Comparison of ENCODE assay signal across 9 cellular contexts in genomic region chr17:13600475-13601316, GRCh38. TPM values are rescaled to one million over a fixed set of nuclear protein-coding genes. Genes with fewer than 3 reads are reported as not detected.
DNase-seq lines count a peak whose midpoint lies in the region; TF ChIP-seq lines count a peak whose summit lies in the region.
"Had no signal": no experiment of that assay in that cellular context is flagged by ENCODE, and none has a peak within 500 bp of the region (broad histone marks: within the 10 kb centered on the region; RNA-seq: fewer than 3 reads in every experiment).

No MANE protein-coding gene starts in this region.

- H3K27me3 ChIP-seq in smooth muscle cell (ENCODE audit: low read depth), result peaks cover 3% of the 10 kb centered on the region

- H3K9me3 ChIP-seq in HEK293 (ENCODE audit: control insufficient read depth, insufficient read depth, low read depth, low read length) (no peaks in the 10 kb centered on the region), smooth muscle cell (replicated peaks; ENCODE audit: low read depth) (no peaks in the 10 kb centered on the region)

- H4K20me1 ChIP-seq in smooth muscle cell (ENCODE audit: low read depth), result no peaks in the 10 kb centered on the region

- CTCF ChIA-PET in HEK293 (lab: Yijun Ruan, JAX), result no interaction called here

- peaks cover 70% of the 10 kb centered on the region for H3K27me3 Mint-ChIP-seq in brain

- H3K79me2 ChIP-seq in smooth muscle cell (ENCODE audit: low read depth), result peaks cover 58% of the 10 kb centered on the region

- WGBS in smooth muscle cell (ENCODE audit: low lambda C conversion rate), result 3% methylated on average over 78 of the region's 100 CpGs

- peaks cover 0 to 9% (median 0%) of the 10 kb centered on the region in 5 experiments for H3K9me3 Mint-ChIP-seq in brain
- H3K9me3 Mint-ChIP-seq: naive thymus-derived CD4-positive, alpha-beta T cell had no signal

- no peaks in the 10 kb centered on the region for H3F3A ChIP-seq in smooth muscle cell (ENCODE audit: low read depth)

- no peaks in the 10 kb centered on the region for H3K36me3 Mint-ChIP-seq in brain
- H3K36me3 Mint-ChIP-seq: naive thymus-derived CD4-positive, alpha-beta T cell had no signal

- peak overlapping the region; percentile 65 for H3K9ac ChIP-seq in smooth muscle cell (ENCODE audit: low read depth)

- POLR2A ChIA-PET in HEK293 (lab: Yijun Ruan, JAX), result interaction anchor here (1.5 to 3.6 kb wide), 2 partner anchors 700 to 708 kb away, joined by 4 to 25 read pairs; partner anchors contain the start of gene HS3ST3B1

- peak overlapping the region; percentile 96 for H3K27ac ChIP-seq in HEK293 (ENCODE audit: extremely low read depth, low read depth, low read length)
- peak overlapping the region; percentile 64 for H3K27ac ChIP-seq in smooth muscle cell (ENCODE audit: low read depth)

- H3K4me1 ChIP-seq in HEK293 (ENCODE audit: control insufficient read depth, insufficient read depth, low read length), result peaks cover 8% of the 10 kb centered on the region
- H3K4me1 ChIP-seq in smooth muscle cell (ENCODE audit: low read depth), result peaks cover 35% of the 10 kb centered on the region

- TF ChIP-seq CTCF in HEK293 (tag by site-specific recombination; IDR thresholded peaks at IDR 0.05) (peak; percentile 36), brain (conservative IDR thresholded peaks at IDR 0.05) (no peak), smooth muscle cell (IDR thresholded peaks at IDR 0.05; ENCODE audit: borderline replicate concordance, insufficient read depth, poor library complexity, severe bottlenecking) (no peak)

- H3K36me3 ChIP-seq in HEK293 (ENCODE audit: control insufficient read depth in 2 of 2, insufficient read depth in 1 of 2, low read length in 2 of 2), result peaks cover 0 to 7% of the 10 kb centered on the region in 2 experiments; a peak in 1 of 3 replicates
- no peaks in the 10 kb centered on the region for H3K36me3 ChIP-seq in smooth muscle cell (ENCODE audit: low read depth)

- peaks cover 45% of the 10 kb centered on the region for H3K4me1 Mint-ChIP-seq in brain

- DNase-seq in iPS-NIHi11 (ENCODE audit: low spot score) (peak; percentile 24), smooth muscle cell (lab: John Stamatoyannopoulos, UW; ENCODE audit: unreplicated experiment) (no peak), NCI-H1092 (lab: John Stamatoyannopoulos, UW) (no peak), NCI-H1417 treated with DMSO at 0.1 percent for 48 hours (lab: John Stamatoyannopoulos, UW) (no peak), amygdala (lab: John Stamatoyannopoulos, UW) (no peak), DMS153 (lab: John Stamatoyannopoulos, UW) (no peak)

- H3K4me3 Mint-ChIP-seq in brain, result peak overlapping the region; percentile 24 to 92 (median 80)

- H3K4me2 ChIP-seq in smooth muscle cell, result peak overlapping the region; percentile 98

- peak overlapping the region; percentile 88 for H2AFZ ChIP-seq in smooth muscle cell (ENCODE audit: low read depth)

- H3K4me3 ChIP-seq in HEK293 (ENCODE audit: low read depth, low read length) (peak overlapping the region; percentile 60), smooth muscle cell (peak overlapping the region; percentile 76)

- peak overlapping the region in 1 of 5 experiments; percentile 90 for H3K27ac Mint-ChIP-seq in brain
- H3K27ac Mint-ChIP-seq: naive thymus-derived CD4-positive, alpha-beta T cell had no signal

TF ChIP-seq in HEK293, 187 proteins besides CTCF, POLR2A, EP300 and RAD21 (continues in another document):
- TF ChIP-seq ZNF843 (tag by site-specific recombination; IDR thresholded peaks at IDR 0.05) (no peak), ZNF10 (tag by site-specific recombination; IDR thresholded peaks at IDR 0.05) (no peak), ZNF704 (tag by site-specific recombination; IDR thresholded peaks at IDR 0.05) (no peak), ZNF777 (tag by site-specific recombination; IDR thresholded peaks at IDR 0.05; ENCODE audit: borderline replicate concordance) (peak; percentile 76; the same call in 1 of the 2 replicates), GLIS2 (tag by site-specific recombination; IDR thresholded peaks at IDR 0.05) (peak; percentile 35; the same call in 1 of the 2 replicates), GLI2 (tag by site-specific recombination; IDR thresholded peaks at IDR 0.05; ENCODE audit: borderline replicate concordance, low read depth) (no peak), ZBTB10 (tag by site-specific recombination; IDR thresholded peaks at IDR 0.05) (peak; percentile 68), ZBTB11 (tag by site-specific recombination; conservative IDR thresholded peaks at IDR 0.05; ENCODE audit: low read depth) (peak; percentile 7), REST (tag by site-specific recombination; IDR thresholded peaks at IDR 0.05) (0 out of 2 replicates have a peak, but pooled peaks have one; percentile 19)

RNA-seq across cellular contexts. Expression of gene HS3ST3A1, which starts 1.0 kb away (rescaled TPM):
- polyA plus RNA-seq in brain (ENCODE audit: insufficient read depth, low read depth, low replicate concordance), result 0.32 TPM
- total RNA-seq in smooth muscle cell, result 18.0 and 19.5 TPM in 2 replicates
- 24.2 and 25.1 TPM in 2 replicates for polyA plus RNA-seq in smooth muscle cell

Comparison
In these comparisons a context has a peak if more than half of its experiments do, and no peak if none do; other contexts are left out.
1. RNA of gene HS3ST3A1, which starts 1.0 kb away (polyA plus RNA-seq): 24.2 to 25.1 TPM in smooth muscle cell; 0.32 TPM in brain (single experiment); every median in the first group is over 10 times any median in the second.